ENCODE assay signal across 12 cellular contexts in genomic region chr5:73290242-73290641, GRCh38.
DNase-seq lines count a peak whose midpoint lies in the region; ATAC-seq and TF ChIP-seq lines count a peak whose summit lies in the region.
"Had no signal": no experiment of that assay in that cellular context is flagged by ENCODE, and none has a peak within 500 bp of the region (broad histone marks: within the 10 kb centered on the region; RNA-seq: fewer than 3 reads in every experiment).

No MANE protein-coding gene starts in this region.

- no peak overlapping the region for H3K4me3 ChIP-seq in GM23338
- no peak overlapping the region for H3K4me3 ChIP-seq in sigmoid colon
- H3K4me3 ChIP-seq in mesendoderm (ENCODE audit: low read length): no peak overlapping the region
- H3K4me3 ChIP-seq: A549, K562 had no signal

- peaks cover 22% of the 10 kb centered on the region for H3K27me3 Mint-ChIP-seq in GM23338 (ENCODE audit: insufficient read depth, low read depth, poor library complexity)
- peaks cover 14% of the 10 kb centered on the region for H3K27me3 Mint-ChIP-seq in chondrocyte (ENCODE audit: low read depth)

- H3K4me2 ChIP-seq in GM23338 (peak overlapping the region; percentile 67; the same call in 1 of the 2 replicates), mesendoderm (ENCODE audit: low read length) (no peak overlapping the region)
- H3K4me2 ChIP-seq: A549 had no signal

- no peak for TF ChIP-seq EP300 in sigmoid colon (IDR thresholded peaks at IDR 0.05)

- H3K9me3 Mint-ChIP-seq in GM23338: 0 out of 3 replicates have a peak, but pooled peaks cover 3% of the 10 kb centered on the region
- no peaks in the 10 kb centered on the region for H3K9me3 Mint-ChIP-seq in chondrocyte (ENCODE audit: low read depth)

- no peak overlapping the region for H3K9ac ChIP-seq in mesendoderm (ENCODE audit: low read length)

- H3K23ac ChIP-seq in mesendoderm (ENCODE audit: low read length): no peak overlapping the region

- H3K4me1 ChIP-seq in GM23338 (ENCODE audit: insufficient read depth) (peaks cover 33% of the 10 kb centered on the region), sigmoid colon (no peaks in the 10 kb centered on the region), mesendoderm (ENCODE audit: control insufficient read depth, low read depth, low read length) (no peaks in the 10 kb centered on the region)
- H3K4me1 ChIP-seq: A549, Caco-2 had no signal

- WGBS in sigmoid colon, 2 donors: 71 to 74% methylated on average over 3 of the region's 3 CpGs
- no CpG with 5 or more reads among the region's 3 CpGs for WGBS in mesendoderm (ENCODE audit: extremely low coverage, insufficient coverage, low lambda C conversion rate)

- intact Hi-C loops in sigmoid colon (cut with DNase I): no loop called here

- H4K20me1 ChIP-seq in GM23338 (replicated peaks; ENCODE audit: insufficient read depth): 0 out of 2 replicates have a peak, but pooled peaks cover 3% of the 10 kb centered on the region

- TF ChIP-seq CTCF in GM23338 (conservative IDR thresholded peaks at IDR 0.05; ENCODE audit: low read depth in 2 of 2): no peak
- TF ChIP-seq CTCF in chondrocyte (IDR thresholded peaks at IDR 0.05): peak; percentile 29
- no peak for TF ChIP-seq CTCF in sigmoid colon (IDR thresholded peaks at IDR 0.05)

- H3K36me3 ChIP-seq in GM23338 (ENCODE audit: insufficient read depth): peaks cover 6% of the 10 kb centered on the region; the same call in 1 of the 2 replicates
- no peaks in the 10 kb centered on the region for H3K36me3 ChIP-seq in sigmoid colon
- no peaks in the 10 kb centered on the region for H3K36me3 ChIP-seq in mesendoderm (ENCODE audit: control insufficient read depth, insufficient read depth, low read length)

- ATAC-seq in GM23338 (no peak; the same call in 2 of the 3 replicates), GM19463 (IDR thresholded peaks at IDR 0.05; ENCODE audit: unreplicated experiment) (no peak)
- ATAC-seq: K562 had no signal

- H3K4me3 Mint-ChIP-seq in GM23338 (no peak overlapping the region), chondrocyte (ENCODE audit: unreplicated experiment) (no peak overlapping the region)

- no peaks in the 10 kb centered on the region for H3K9me3 ChIP-seq in sigmoid colon
- H3K9me3 ChIP-seq: Caco-2 had no signal

- H3K27ac Mint-ChIP-seq in GM23338: no peak overlapping the region
- no peak overlapping the region for H3K27ac Mint-ChIP-seq in chondrocyte (ENCODE audit: unreplicated experiment)
- H3K27ac Mint-ChIP-seq: CD8-positive, alpha-beta memory T cell had no signal

- no peaks in the 10 kb centered on the region for H3K79me1 ChIP-seq in mesendoderm (ENCODE audit: low read length)

- H4K8ac ChIP-seq in mesendoderm (ENCODE audit: low read depth, low read length): no peak overlapping the region

- DNase-seq in GM23338 (ENCODE audit: low spot score): no peak
- no peak for DNase-seq in chondrocyte (ENCODE audit: low spot score)
- peak; percentile 62 for DNase-seq in islet precursor cell
- DNase-seq in sigmoid colon: no peak
- DNase-seq in mesendoderm: no peak
- DNase-seq: Caco-2; CD8-positive, alpha-beta memory T cell; DMS53; HCEC 1CT had no signal

- H2BK15ac ChIP-seq in mesendoderm (replicated peaks; ENCODE audit: low read depth): no peak overlapping the region

- H3K36me3 Mint-ChIP-seq in GM23338 (ENCODE audit: low read depth) (no peaks in the 10 kb centered on the region), chondrocyte (ENCODE audit: low read depth) (no peaks in the 10 kb centered on the region)
- H3K36me3 Mint-ChIP-seq: CD8-positive, alpha-beta memory T cell had no signal

- H2BK120ac ChIP-seq in mesendoderm (ENCODE audit: low read depth, low read length): no peak overlapping the region

- no peak overlapping the region for H2AK5ac ChIP-seq in mesendoderm (ENCODE audit: low read length)

- no peak overlapping the region for H3K18ac ChIP-seq in mesendoderm (ENCODE audit: low read length)

- H3K79me2 ChIP-seq in GM23338 (replicated peaks; ENCODE audit: insufficient read depth) (no peaks in the 10 kb centered on the region), mesendoderm (ENCODE audit: control insufficient read depth, insufficient read depth, low read length) (no peaks in the 10 kb centered on the region)

- no peak for TF ChIP-seq POLR2A in sigmoid colon (IDR thresholded peaks at IDR 0.05)

- peaks cover 59% of the 10 kb centered on the region for H3K27me3 ChIP-seq in GM23338 (ENCODE audit: insufficient read depth)
- H3K27me3 ChIP-seq in sigmoid colon: peaks cover 0 to 26% (median 0%) of the 10 kb centered on the region in 3 donors
- no peaks in the 10 kb centered on the region for H3K27me3 ChIP-seq in mesendoderm (ENCODE audit: insufficient read depth, low read length, poor library complexity)

- H3K56ac ChIP-seq in mesendoderm (ENCODE audit: low read length): no peak overlapping the region

- H2AFZ ChIP-seq in GM23338: no peak overlapping the region

- no peak overlapping the region for H4K5ac ChIP-seq in mesendoderm (ENCODE audit: low read length)

- H3K4me1 Mint-ChIP-seq in GM23338 (peaks cover 24% of the 10 kb centered on the region), chondrocyte (ENCODE audit: low read depth) (no peaks in the 10 kb centered on the region)
- H3K4me1 Mint-ChIP-seq: CD8-positive, alpha-beta memory T cell had no signal

- H3K27ac ChIP-seq in GM23338 (ENCODE audit: low read depth) (no peak overlapping the region), sigmoid colon (no peak overlapping the region), mesendoderm (ENCODE audit: low read depth, low read length) (no peak overlapping the region)
- H3K27ac ChIP-seq: A549 had no signal

- no peak overlapping the region for H3K4ac ChIP-seq in mesendoderm (ENCODE audit: low read depth, low read length)

- H2BK5ac ChIP-seq in mesendoderm (ENCODE audit: low read length): no peak overlapping the region

- peaks cover 6% of the 10 kb centered on the region; the same call in 1 of the 2 replicates for H3K9me2 ChIP-seq in GM23338 (ENCODE audit: insufficient read depth)

- no peaks in the 10 kb centered on the region for H3F3A ChIP-seq in GM23338 (replicated peaks; ENCODE audit: low read depth)

TF ChIP-seq in GM23338, 12 proteins besides CTCF, POLR2A, EP300 and RAD21:
- no peak for TF ChIP-seq ZNF331 (CRISPR knock-in tag; IDR thresholded peaks at IDR 0.05; ENCODE audit: low read depth)
- TF ChIP-seq ZNF114 (CRISPR knock-in tag; IDR thresholded peaks at IDR 0.05): no peak
- no peak for TF ChIP-seq NANOG (IDR thresholded peaks at IDR 0.05; ENCODE audit: borderline replicate concordance)
- TF ChIP-seq JUNB (IDR thresholded peaks at IDR 0.05; ENCODE audit: unreplicated experiment): no peak
- TF ChIP-seq, protein P1, sequence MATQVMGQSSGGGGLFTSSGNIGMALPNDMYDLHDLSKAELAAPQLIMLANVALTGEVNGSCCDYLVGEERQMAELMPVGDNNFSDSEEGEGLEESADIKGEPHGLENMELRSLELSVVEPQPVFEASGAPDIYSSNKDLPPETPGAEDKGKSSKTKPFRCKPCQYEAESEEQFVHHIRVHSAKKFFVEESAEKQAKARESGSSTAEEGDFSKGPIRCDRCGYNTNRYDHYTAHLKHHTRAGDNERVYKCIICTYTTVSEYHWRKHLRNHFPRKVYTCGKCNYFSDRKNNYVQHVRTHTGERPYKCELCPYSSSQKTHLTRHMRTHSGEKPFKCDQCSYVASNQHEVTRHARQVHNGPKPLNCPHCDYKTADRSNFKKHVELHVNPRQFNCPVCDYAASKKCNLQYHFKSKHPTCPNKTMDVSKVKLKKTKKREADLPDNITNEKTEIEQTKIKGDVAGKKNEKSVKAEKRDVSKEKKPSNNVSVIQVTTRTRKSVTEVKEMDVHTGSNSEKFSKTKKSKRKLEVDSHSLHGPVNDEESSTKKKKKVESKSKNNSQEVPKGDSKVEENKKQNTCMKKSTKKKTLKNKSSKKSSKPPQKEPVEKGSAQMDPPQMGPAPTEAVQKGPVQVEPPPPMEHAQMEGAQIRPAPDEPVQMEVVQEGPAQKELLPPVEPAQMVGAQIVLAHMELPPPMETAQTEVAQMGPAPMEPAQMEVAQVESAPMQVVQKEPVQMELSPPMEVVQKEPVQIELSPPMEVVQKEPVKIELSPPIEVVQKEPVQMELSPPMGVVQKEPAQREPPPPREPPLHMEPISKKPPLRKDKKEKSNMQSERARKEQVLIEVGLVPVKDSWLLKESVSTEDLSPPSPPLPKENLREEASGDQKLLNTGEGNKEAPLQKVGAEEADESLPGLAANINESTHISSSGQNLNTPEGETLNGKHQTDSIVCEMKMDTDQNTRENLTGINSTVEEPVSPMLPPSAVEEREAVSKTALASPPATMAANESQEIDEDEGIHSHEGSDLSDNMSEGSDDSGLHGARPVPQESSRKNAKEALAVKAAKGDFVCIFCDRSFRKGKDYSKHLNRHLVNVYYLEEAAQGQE (IDR thresholded peaks at IDR 0.05; ENCODE audit: unreplicated experiment): no peak
TF ChIP-seq in GM23338: peak in this region for 0.
